Comparison of ENCODE assay signal across 1 cellular context in the genomic region with DNA sequence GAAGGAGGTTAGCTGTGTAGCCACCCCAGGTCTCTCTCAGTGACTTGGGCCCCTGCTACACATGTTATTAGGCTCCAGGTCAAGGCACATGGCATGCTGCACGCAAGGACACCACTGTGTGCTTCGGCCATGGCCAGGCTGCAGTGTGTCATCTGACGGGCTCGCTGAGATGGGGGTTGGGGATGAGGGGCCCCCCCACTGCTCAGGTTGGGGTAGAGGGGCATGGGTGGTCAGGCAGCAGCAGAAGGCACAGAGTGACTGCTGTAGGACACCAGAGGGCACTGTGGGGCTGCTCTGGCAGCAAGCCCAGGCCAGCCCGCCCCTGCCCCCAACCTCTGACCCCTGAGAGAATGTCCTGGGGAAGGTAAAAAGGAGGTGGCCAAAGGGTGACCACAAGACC.
TF ChIP-seq lines count a peak whose summit lies in the region.

No MANE protein-coding gene starts in this region.

TF ChIP-seq in HepG2, 621 proteins besides CTCF, POLR2A, EP300 and RAD21 (continued from another document):
- TF ChIP-seq, protein P1, sequence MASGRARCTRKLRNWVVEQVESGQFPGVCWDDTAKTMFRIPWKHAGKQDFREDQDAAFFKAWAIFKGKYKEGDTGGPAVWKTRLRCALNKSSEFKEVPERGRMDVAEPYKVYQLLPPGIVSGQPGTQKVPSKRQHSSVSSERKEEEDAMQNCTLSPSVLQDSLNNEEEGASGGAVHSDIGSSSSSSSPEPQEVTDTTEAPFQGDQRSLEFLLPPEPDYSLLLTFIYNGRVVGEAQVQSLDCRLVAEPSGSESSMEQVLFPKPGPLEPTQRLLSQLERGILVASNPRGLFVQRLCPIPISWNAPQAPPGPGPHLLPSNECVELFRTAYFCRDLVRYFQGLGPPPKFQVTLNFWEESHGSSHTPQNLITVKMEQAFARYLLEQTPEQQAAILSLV (CRISPR knock-in tag; IDR thresholded peaks at IDR 0.05; ENCODE audit: borderline replicate concordance) = no peak
- TF ChIP-seq, protein P2, sequence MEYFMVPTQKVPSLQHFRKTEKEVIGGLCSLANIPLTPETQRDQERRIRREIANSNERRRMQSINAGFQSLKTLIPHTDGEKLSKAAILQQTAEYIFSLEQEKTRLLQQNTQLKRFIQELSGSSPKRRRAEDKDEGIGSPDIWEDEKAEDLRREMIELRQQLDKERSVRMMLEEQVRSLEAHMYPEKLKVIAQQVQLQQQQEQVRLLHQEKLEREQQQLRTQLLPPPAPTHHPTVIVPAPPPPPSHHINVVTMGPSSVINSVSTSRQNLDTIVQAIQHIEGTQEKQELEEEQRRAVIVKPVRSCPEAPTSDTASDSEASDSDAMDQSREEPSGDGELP (IDR thresholded peaks at IDR 0.05; ENCODE audit: borderline replicate concordance, low read depth) = no peak
- TF ChIP-seq TBX2 (CRISPR knock-in tag; IDR thresholded peaks at IDR 0.05; ENCODE audit: borderline replicate concordance) (peak; percentile 31; the same call in 1 of the 2 replicates), GATA4 (IDR thresholded peaks at IDR 0.05; ENCODE audit: borderline replicate concordance, low read depth) (no peak), ZNF12 (CRISPR knock-in tag; IDR thresholded peaks at IDR 0.05) (peak; percentile 40; the same call in 1 of the 2 replicates), ZFY (CRISPR knock-in tag; IDR thresholded peaks at IDR 0.05) (0 out of 2 replicates have a peak, but pooled peaks have one; percentile 8), KDM5A (IDR thresholded peaks at IDR 0.05; ENCODE audit: borderline replicate concordance, low read length) (no peak), NR2F1 (CRISPR knock-in tag; IDR thresholded peaks at IDR 0.05) (peak; percentile 74 to 83), TP53 (CRISPR knock-in tag; conservative IDR thresholded peaks at IDR 0.05) (no peak), GABPB1 (CRISPR knock-in tag; IDR thresholded peaks at IDR 0.05) (peak; percentile 28; the same call in 1 of the 2 replicates), NR1H2 (CRISPR knock-in tag; IDR thresholded peaks at IDR 0.05; ENCODE audit: borderline replicate concordance, low read depth) (no peak), RELA (CRISPR knock-in tag; IDR thresholded peaks at IDR 0.05) (no peak), ZNF383 (CRISPR knock-in tag; IDR thresholded peaks at IDR 0.05; ENCODE audit: borderline replicate concordance) (no peak)
